ENCODE assay signal across 1 cellular context in genomic region chr6:37323568-37323967, GRCh38.
TF ChIP-seq lines count a peak whose summit lies in the region.

No MANE protein-coding gene starts in this region.

TF ChIP-seq in GM12878, 131 proteins besides CTCF, POLR2A, EP300 and RAD21 (continued from another document):
- TF ChIP-seq, protein P1, sequence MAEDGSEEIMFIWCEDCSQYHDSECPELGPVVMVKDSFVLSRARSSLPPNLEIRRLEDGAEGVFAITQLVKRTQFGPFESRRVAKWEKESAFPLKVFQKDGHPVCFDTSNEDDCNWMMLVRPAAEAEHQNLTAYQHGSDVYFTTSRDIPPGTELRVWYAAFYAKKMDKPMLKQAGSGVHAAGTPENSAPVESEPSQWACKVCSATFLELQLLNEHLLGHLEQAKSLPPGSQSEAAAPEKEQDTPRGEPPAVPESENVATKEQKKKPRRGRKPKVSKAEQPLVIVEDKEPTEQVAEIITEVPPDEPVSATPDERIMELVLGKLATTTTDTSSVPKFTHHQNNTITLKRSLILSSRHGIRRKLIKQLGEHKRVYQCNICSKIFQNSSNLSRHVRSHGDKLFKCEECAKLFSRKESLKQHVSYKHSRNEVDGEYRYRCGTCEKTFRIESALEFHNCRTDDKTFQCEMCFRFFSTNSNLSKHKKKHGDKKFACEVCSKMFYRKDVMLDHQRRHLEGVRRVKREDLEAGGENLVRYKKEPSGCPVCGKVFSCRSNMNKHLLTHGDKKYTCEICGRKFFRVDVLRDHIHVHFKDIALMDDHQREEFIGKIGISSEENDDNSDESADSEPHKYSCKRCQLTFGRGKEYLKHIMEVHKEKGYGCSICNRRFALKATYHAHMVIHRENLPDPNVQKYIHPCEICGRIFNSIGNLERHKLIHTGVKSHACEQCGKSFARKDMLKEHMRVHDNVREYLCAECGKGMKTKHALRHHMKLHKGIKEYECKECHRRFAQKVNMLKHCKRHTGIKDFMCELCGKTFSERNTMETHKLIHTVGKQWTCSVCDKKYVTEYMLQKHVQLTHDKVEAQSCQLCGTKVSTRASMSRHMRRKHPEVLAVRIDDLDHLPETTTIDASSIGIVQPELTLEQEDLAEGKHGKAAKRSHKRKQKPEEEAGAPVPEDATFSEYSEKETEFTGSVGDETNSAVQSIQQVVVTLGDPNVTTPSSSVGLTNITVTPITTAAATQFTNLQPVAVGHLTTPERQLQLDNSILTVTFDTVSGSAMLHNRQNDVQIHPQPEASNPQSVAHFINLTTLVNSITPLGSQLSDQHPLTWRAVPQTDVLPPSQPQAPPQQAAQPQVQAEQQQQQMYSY (CRISPR knock-in tag; IDR thresholded peaks at IDR 0.05): no peak
- TF ChIP-seq NFYA (IDR thresholded peaks at IDR 0.05; ENCODE audit: borderline replicate concordance, low read depth, low read length) (no peak), SMC3 (IDR thresholded peaks at IDR 0.05; ENCODE audit: borderline replicate concordance, low read length) (no peak), SRF (IDR thresholded peaks at IDR 0.05; ENCODE audit: low read depth in 2 of 2, low read length in 2 of 2) (no peak), SREBF2 (IDR thresholded peaks at IDR 0.05; ENCODE audit: low read length) (no peak), NKRF (conservative IDR thresholded peaks at IDR 0.05) (no peak), RAD51 (IDR thresholded peaks at IDR 0.05) (no peak), RBBP5 (conservative IDR thresholded peaks at IDR 0.05) (no peak)
- TF ChIP-seq, protein P2, sequence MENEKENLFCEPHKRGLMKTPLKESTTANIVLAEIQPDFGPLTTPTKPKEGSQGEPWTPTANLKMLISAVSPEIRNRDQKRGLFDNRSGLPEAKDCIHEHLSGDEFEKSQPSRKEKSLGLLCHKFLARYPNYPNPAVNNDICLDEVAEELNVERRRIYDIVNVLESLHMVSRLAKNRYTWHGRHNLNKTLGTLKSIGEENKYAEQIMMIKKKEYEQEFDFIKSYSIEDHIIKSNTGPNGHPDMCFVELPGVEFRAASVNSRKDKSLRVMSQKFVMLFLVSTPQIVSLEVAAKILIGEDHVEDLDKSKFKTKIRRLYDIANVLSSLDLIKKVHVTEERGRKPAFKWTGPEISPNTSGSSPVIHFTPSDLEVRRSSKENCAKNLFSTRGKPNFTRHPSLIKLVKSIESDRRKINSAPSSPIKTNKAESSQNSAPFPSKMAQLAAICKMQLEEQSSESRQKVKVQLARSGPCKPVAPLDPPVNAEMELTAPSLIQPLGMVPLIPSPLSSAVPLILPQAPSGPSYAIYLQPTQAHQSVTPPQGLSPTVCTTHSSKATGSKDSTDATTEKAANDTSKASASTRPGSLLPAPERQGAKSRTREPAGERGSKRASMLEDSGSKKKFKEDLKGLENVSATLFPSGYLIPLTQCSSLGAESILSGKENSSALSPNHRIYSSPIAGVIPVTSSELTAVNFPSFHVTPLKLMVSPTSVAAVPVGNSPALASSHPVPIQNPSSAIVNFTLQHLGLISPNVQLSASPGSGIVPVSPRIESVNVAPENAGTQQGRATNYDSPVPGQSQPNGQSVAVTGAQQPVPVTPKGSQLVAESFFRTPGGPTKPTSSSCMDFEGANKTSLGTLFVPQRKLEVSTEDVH (IDR thresholded peaks at IDR 0.05; ENCODE audit: low read depth, partially characterized antibody): no peak
- TF ChIP-seq, protein P3, sequence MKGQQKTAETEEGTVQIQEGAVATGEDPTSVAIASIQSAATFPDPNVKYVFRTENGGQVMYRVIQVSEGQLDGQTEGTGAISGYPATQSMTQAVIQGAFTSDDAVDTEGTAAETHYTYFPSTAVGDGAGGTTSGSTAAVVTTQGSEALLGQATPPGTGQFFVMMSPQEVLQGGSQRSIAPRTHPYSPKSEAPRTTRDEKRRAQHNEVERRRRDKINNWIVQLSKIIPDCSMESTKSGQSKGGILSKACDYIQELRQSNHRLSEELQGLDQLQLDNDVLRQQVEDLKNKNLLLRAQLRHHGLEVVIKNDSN (IDR thresholded peaks at IDR 0.05; ENCODE audit: borderline replicate concordance, extremely low read length, insufficient read depth, low read depth, low read length): no peak
